In genomic region chr9:79300153-79300552, GRCh38 we compare ENCODE assay signal across 20 cellular contexts.
DNase-seq lines count a peak whose midpoint lies in the region; TF ChIP-seq lines count a peak whose summit lies in the region.
"Had no signal": no experiment of that assay in that cellular context is flagged by ENCODE, and none has a peak within 500 bp of the region (broad histone marks: within the 10 kb centered on the region; RNA-seq: fewer than 3 reads in every experiment).

No MANE protein-coding gene starts in this region.

- H3K4me3 Mint-ChIP-seq in neural progenitor cell = no peak overlapping the region
- H3K4me3 Mint-ChIP-seq: activated CD4-positive, alpha-beta T cell treated with anti-CD3 and anti-CD28 coated beads for 36 hours; activated naive CD8-positive, alpha-beta T cell treated with anti-CD3 and anti-CD28 coated beads, Interleukin-2, amount 10 ng/mL, durations not matched to agents 7 days and 5 days; effector memory CD8-positive, alpha-beta T cell; stimulated activated naive CD8-positive, alpha-beta T cell treated with anti-CD3 and anti-CD28 coated beads, Interleukin-15, Interleukin-2, amounts not matched to agents 100 ng/mL and 50 ng/mL, for 24 hours; type B pancreatic cell had no signal

- DNase-seq in DMS79 treated with DMSO at 0.1 percent for 48 hours (lab: John Stamatoyannopoulos, UW) (peak; percentile 34), DMS79 (lab: John Stamatoyannopoulos, UW) (no peak), NCI-H146 treated with DMSO at 0.1 percent for 48 hours (lab: John Stamatoyannopoulos, UW; ENCODE audit: unreplicated experiment) (peak; percentile 16), NCI-H345 treated with DMSO at 0.1 percent for 48 hours (lab: John Stamatoyannopoulos, UW; ENCODE audit: unreplicated experiment) (peak; percentile 96), neural progenitor cell (ENCODE audit: low spot score) (no peak), Karpas-422 (no peak), GF-D8 (lab: John Stamatoyannopoulos, UW) (no peak)
- no peak for DNase-seq in activated CD4-positive, alpha-beta T cell treated with anti-CD3 and anti-CD28 coated beads for 1 hour
- DNase-seq: activated CD4-positive, alpha-beta T cell treated with anti-CD3 and anti-CD28 coated beads for 36 hours; activated naive CD8-positive, alpha-beta T cell treated with anti-CD3 and anti-CD28 coated beads, Interleukin-2, amount 10 ng/mL, durations not matched to agents 7 days and 5 days; body of pancreas; DND-41; effector memory CD8-positive, alpha-beta T cell; glutamatergic neuron; psoas muscle; stimulated activated CD4-positive, alpha-beta T cell treated with anti-CD3 and anti-CD28 coated beads, Interleukin-2, amount 100 ng/mL, for 48 hours had no signal

- H4K20me1 ChIP-seq in neural progenitor cell (ENCODE audit: low read depth) = no peaks in the 10 kb centered on the region
- no peaks in the 10 kb centered on the region for H4K20me1 ChIP-seq in Karpas-422 (ENCODE audit: insufficient read depth, low read depth, low read length)
- H4K20me1 ChIP-seq: BLaER1 treated with 17β-estradiol and CSF1 and Interleukin-3, amounts not matched to agents 10 nM and 100 nM had no signal

- H3K27me3 ChIP-seq in neural progenitor cell (no peaks in the 10 kb centered on the region), Karpas-422 (ENCODE audit: low read length) (no peaks in the 10 kb centered on the region)
- H3K27me3 ChIP-seq: BLaER1 treated with 17β-estradiol and CSF1 and Interleukin-3, amounts not matched to agents 10 nM and 100 nM; body of pancreas had no signal

- TF ChIP-seq CTCF in neural progenitor cell (IDR thresholded peaks at IDR 0.05) = no peak

- H3K9ac ChIP-seq in neural progenitor cell (no peak overlapping the region), Karpas-422 (ENCODE audit: low read length) (no peak overlapping the region)
- H3K9ac ChIP-seq: BLaER1 treated with 17β-estradiol and CSF1 and Interleukin-3, amounts not matched to agents 10 nM and 100 nM had no signal

- H2AFZ ChIP-seq in neural progenitor cell (replicated peaks) (peak overlapping the region; percentile 46), Karpas-422 (ENCODE audit: low read length) (no peak overlapping the region)

- no peak overlapping the region for H3K27ac Mint-ChIP-seq in neural progenitor cell
- H3K27ac Mint-ChIP-seq: activated CD4-positive, alpha-beta T cell treated with anti-CD3 and anti-CD28 coated beads for 36 hours; activated naive CD8-positive, alpha-beta T cell treated with anti-CD3 and anti-CD28 coated beads, Interleukin-2, amount 10 ng/mL, durations not matched to agents 7 days and 5 days; effector memory CD8-positive, alpha-beta T cell; stimulated activated naive CD8-positive, alpha-beta T cell treated with anti-CD3 and anti-CD28 coated beads, Interleukin-15, Interleukin-2, amounts not matched to agents 100 ng/mL and 50 ng/mL, for 24 hours; type B pancreatic cell had no signal

- H3K4me1 Mint-ChIP-seq in neural progenitor cell = peaks cover 34% of the 10 kb centered on the region
- H3K4me1 Mint-ChIP-seq: activated CD4-positive, alpha-beta T cell treated with anti-CD3 and anti-CD28 coated beads for 36 hours; activated naive CD8-positive, alpha-beta T cell treated with anti-CD3 and anti-CD28 coated beads, Interleukin-2, amount 10 ng/mL, durations not matched to agents 7 days and 5 days had no signal

- H3K36me3 Mint-ChIP-seq in neural progenitor cell = no peaks in the 10 kb centered on the region
- H3K36me3 Mint-ChIP-seq: activated naive CD8-positive, alpha-beta T cell treated with anti-CD3 and anti-CD28 coated beads, Interleukin-2, amount 10 ng/mL, durations not matched to agents 7 days and 5 days; type B pancreatic cell had no signal

- no peaks in the 10 kb centered on the region for H3K36me3 ChIP-seq in neural progenitor cell
- H3K36me3 ChIP-seq in Karpas-422 (ENCODE audit: insufficient read depth, low read length) = no peaks in the 10 kb centered on the region
- H3K36me3 ChIP-seq: BLaER1 treated with 17β-estradiol and CSF1 and Interleukin-3, amounts not matched to agents 10 nM and 100 nM had no signal

- H3F3A ChIP-seq in neural progenitor cell (ENCODE audit: low read depth) = peaks cover 8% of the 10 kb centered on the region

- H3K4me1 ChIP-seq in neural progenitor cell (peaks cover 41% of the 10 kb centered on the region), Karpas-422 (ENCODE audit: low read length) (no peaks in the 10 kb centered on the region)
- H3K4me1 ChIP-seq: body of pancreas, psoas muscle had no signal

- H3K79me2 ChIP-seq in neural progenitor cell (ENCODE audit: low read depth) (no peaks in the 10 kb centered on the region), Karpas-422 (ENCODE audit: low read length) (no peaks in the 10 kb centered on the region)

- peak overlapping the region; percentile 14 for H3K4me2 ChIP-seq in neural progenitor cell
- no peak overlapping the region for H3K4me2 ChIP-seq in Karpas-422 (ENCODE audit: low read depth, low read length, poor library complexity, severe bottlenecking)
- H3K4me2 ChIP-seq: BLaER1 treated with 17β-estradiol and CSF1 and Interleukin-3, amounts not matched to agents 10 nM and 100 nM had no signal

- H3K4me3 ChIP-seq in neural progenitor cell (no peak overlapping the region), Karpas-422 (ENCODE audit: low read length) (no peak overlapping the region)
- H3K4me3 ChIP-seq: BLaER1 treated with 17β-estradiol and CSF1 and Interleukin-3, amounts not matched to agents 10 nM and 100 nM; body of pancreas; psoas muscle; skin epidermis had no signal

- H3K27me3 Mint-ChIP-seq in neural progenitor cell (ENCODE audit: insufficient read depth, low read depth) = peaks cover 2% of the 10 kb centered on the region

- H3K27ac ChIP-seq in neural progenitor cell = no peak overlapping the region
- H3K27ac ChIP-seq in Karpas-422 (ENCODE audit: low read length) = no peak overlapping the region
- H3K27ac ChIP-seq: BLaER1 treated with 17β-estradiol and CSF1 and Interleukin-3, amounts not matched to agents 10 nM and 100 nM; body of pancreas; psoas muscle; skin epidermis had no signal

- H3K9me2 ChIP-seq in Karpas-422 (replicated peaks; ENCODE audit: insufficient read depth, low read length) = no peaks in the 10 kb centered on the region

- no peaks in the 10 kb centered on the region for H3K9me3 Mint-ChIP-seq in neural progenitor cell
- H3K9me3 Mint-ChIP-seq: activated naive CD8-positive, alpha-beta T cell treated with anti-CD3 and anti-CD28 coated beads, Interleukin-2, amount 10 ng/mL, durations not matched to agents 7 days and 5 days; effector memory CD8-positive, alpha-beta T cell; stimulated activated naive CD8-positive, alpha-beta T cell treated with anti-CD3 and anti-CD28 coated beads, Interleukin-15, Interleukin-2, amounts not matched to agents 100 ng/mL and 50 ng/mL, for 24 hours; type B pancreatic cell had no signal

- H3K9me3 ChIP-seq in neural progenitor cell (ENCODE audit: low read depth) (no peaks in the 10 kb centered on the region), Karpas-422 (ENCODE audit: low read length) (no peaks in the 10 kb centered on the region)
- H3K9me3 ChIP-seq: BLaER1 treated with 17β-estradiol and CSF1 and Interleukin-3, amounts not matched to agents 10 nM and 100 nM; body of pancreas; psoas muscle had no signal

Comparison
In these comparisons a context has a peak if more than half of its experiments do, and no peak if none do; other contexts are left out.
1. DNase-seq: peak in DMS79 treated with DMSO at 0.1 percent for 48 hours (single experiment), NCI-H146 treated with DMSO at 0.1 percent for 48 hours (single experiment) and NCI-H345 treated with DMSO at 0.1 percent for 48 hours (single experiment); none in DMS79 (single experiment), neural progenitor cell (single experiment), Karpas-422 (single experiment), activated CD4-positive, alpha-beta T cell treated with anti-CD3 and anti-CD28 coated beads for 1 hour (single experiment) and GF-D8 (single experiment).